Comparison of ENCODE assay signal across 8 cellular contexts in the genomic region with DNA sequence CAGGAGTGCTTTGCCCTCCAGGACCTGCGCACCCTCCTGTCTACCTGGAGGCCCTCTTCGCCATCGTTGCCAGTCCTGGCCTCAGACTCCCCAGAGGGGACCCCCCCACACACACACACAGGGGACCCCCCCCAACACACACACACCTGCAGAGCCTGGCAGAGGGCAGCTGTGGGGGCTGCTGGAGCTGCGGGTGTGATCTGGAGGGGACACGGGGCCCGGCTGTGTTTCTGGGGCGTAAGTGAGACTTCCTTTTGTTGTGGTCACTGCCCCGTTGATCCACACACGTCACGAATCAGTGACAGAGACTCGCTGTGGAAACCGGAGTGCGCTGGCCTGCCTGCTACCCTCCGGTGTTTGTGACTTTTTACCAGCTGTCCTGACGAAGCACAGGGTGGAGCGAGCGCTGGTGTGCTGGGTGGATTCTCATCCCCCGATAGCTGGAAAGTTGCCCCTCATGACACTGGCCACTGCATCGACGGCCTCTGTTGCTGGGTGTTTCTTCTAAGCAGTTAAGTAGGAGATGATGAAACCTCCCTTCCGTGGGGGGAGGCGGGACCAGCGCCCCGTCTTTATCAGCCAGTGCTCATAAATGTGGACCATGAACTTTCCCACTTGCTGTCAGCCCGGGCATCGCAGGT. TPM values are rescaled to one million over a fixed set of nuclear protein-coding genes. Genes with fewer than 3 reads are reported as not detected.
DNase-seq lines count a peak whose midpoint lies in the region; ATAC-seq and TF ChIP-seq lines count a peak whose summit lies in the region.

No MANE protein-coding gene starts in this region.

- no peaks in the 10 kb centered on the region for H3K9me3 ChIP-seq in right atrium auricular region
- H3K9me3 ChIP-seq in skeletal muscle satellite cell (replicated peaks; ENCODE audit: low read length): no peaks in the 10 kb centered on the region

- H3K27me3 ChIP-seq in right atrium auricular region (no peaks in the 10 kb centered on the region), skeletal muscle satellite cell (ENCODE audit: control insufficient read depth, insufficient read depth, low read length) (peaks cover 3% of the 10 kb centered on the region)

- H3K4me3 ChIP-seq in right atrium auricular region (peak overlapping the region; percentile 80), skeletal muscle satellite cell (ENCODE audit: low read length) (peak overlapping the region; percentile 76)

- ATAC-seq in HG02610 (IDR thresholded peaks at IDR 0.05; ENCODE audit: unreplicated experiment): no peak

- TF ChIP-seq CTCF in right atrium auricular region (IDR thresholded peaks at IDR 0.05): no peak

- peak overlapping the region; percentile 96 for H3K9ac ChIP-seq in skeletal muscle satellite cell (ENCODE audit: low read depth, low read length)

- DNase-seq in GM04503 (ENCODE audit: low read depth) (peak; percentile 41), right atrium auricular region (ENCODE audit: low spot score) (peak; percentile 87), DMS 273 (lab: John Stamatoyannopoulos, UW; ENCODE audit: unreplicated experiment) (no peak), NCI-H82 (lab: John Stamatoyannopoulos, UW) (no peak), caudate nucleus (lab: John Stamatoyannopoulos, UW) (no peak)
- peak; percentile 25 for DNase-seq in activated CD8-positive, alpha-beta memory T cell treated with anti-CD3 and anti-CD28 coated beads, Interleukin-2, amount 50 U/mL, for 1 hour (ENCODE audit: extremely low read depth)

- peak overlapping the region; percentile 89 for H3K4me2 ChIP-seq in skeletal muscle satellite cell (ENCODE audit: low read length)

- H3K27ac ChIP-seq in right atrium auricular region (peak overlapping the region; percentile 88 to 91), caudate nucleus (ENCODE audit: low read depth, low read length) (no peak overlapping the region)

- H3K4me1 ChIP-seq in right atrium auricular region (peaks cover 0 to 71% of the 10 kb centered on the region in 2 donors), skeletal muscle satellite cell (ENCODE audit: control insufficient read depth, insufficient read depth, low read length) (peaks cover 65% of the 10 kb centered on the region)

- peaks cover 14% of the 10 kb centered on the region for H3K36me3 ChIP-seq in right atrium auricular region
- H3K36me3 ChIP-seq in skeletal muscle satellite cell (ENCODE audit: insufficient read depth, low read length): peaks cover 34% of the 10 kb centered on the region

RNA-seq across cellular contexts. Expression of a gene that starts 2.3 kb away (rescaled TPM):
- 100 to 1,000 TPM in 1 of 2 donors, 10 to 100 TPM in 1; 62.9 to 104 TPM for total RNA-seq in right atrium auricular region
- 108 and 144 TPM in 2 replicates for total RNA-seq in skeletal muscle satellite cell (2012; rRNA removed)

Comparison
In these comparisons a context has a peak if more than half of its experiments do, and no peak if none do; other contexts are left out.
1. DNase-seq: peak in GM04503 (single experiment), activated CD8-positive, alpha-beta memory T cell treated with anti-CD3 and anti-CD28 coated beads, Interleukin-2, amount 50 U/mL, for 1 hour (single experiment) and right atrium auricular region (single experiment); none in DMS 273 (single experiment), NCI-H82 (single experiment) and caudate nucleus (0 of 61).